In the genomic region with DNA sequence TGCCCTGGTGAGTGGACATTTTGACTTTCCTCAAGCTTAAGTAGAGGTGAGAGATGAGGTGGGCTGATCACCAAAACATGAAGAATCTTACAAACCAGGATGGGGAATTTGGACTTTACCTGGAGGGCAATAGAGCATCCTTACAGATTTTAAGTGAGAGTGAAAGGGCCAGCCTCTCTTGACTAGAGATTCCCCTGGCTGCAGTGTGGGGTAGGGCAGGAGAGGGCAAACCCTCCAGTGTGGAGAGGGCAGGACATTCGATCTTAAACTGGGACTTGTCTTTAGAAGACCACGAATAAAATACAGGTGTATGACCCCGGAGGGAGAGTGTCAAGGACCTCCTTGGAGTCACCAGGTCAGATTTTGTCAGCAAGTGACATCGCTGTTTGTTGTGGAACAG, we compare ENCODE assay signal across 29 cellular contexts.
"Had no signal": no experiment of that assay in that cellular context is flagged by ENCODE, and none has a peak within 500 bp of the region (broad histone marks: within the 10 kb centered on the region; RNA-seq: fewer than 3 reads in every experiment).

No MANE protein-coding gene starts in this region.

- H3K27ac Mint-ChIP-seq: activated naive CD8-positive, alpha-beta T cell; activated T-cell treated with anti-CD3 and anti-CD28 coated beads, Interleukin-2, amount 50 U/mL, for 72 hours; mesothelial cell of epicardium; naive thymus-derived CD4-positive, alpha-beta T cell; progenitor cell of endocrine pancreas; T-helper 2 cell treated with Interferon-gamma antibody and Interleukin-4, amounts not matched to agents 5 μg/mL and 100 μg/mL, for 36 hours had no signal

- H3K9me3 Mint-ChIP-seq: mesothelial cell of epicardium had no signal

- DNase-seq: activated CD4-positive, alpha-beta T cell treated with anti-CD3 and anti-CD28 coated beads for 4 hours; activated CD4-positive, alpha-beta T cell treated with anti-CD3 and anti-CD28 coated beads, Interleukin-2, amount 50 U/mL, for 4 hours; activated naive CD4-positive, alpha-beta T cell treated with Interleukin-2 at 50 U/mL for 16 hours; activated T-cell treated with anti-CD3 and anti-CD28 coated beads for 4 hours; activated T-cell treated with anti-CD3 and anti-CD28 coated beads, Interleukin-2, amount 50 U/mL, for 72 hours; anterior cingulate cortex; cerebellar nuclear complex; colonic mucosa; effector CD8-positive, alpha-beta T cell; erythroblast; foreskin fibroblast; heart left ventricle; hypothalamus; immature natural killer cell; naive thymus-derived CD4-positive, alpha-beta T cell; ovary; stimulated activated CD4-positive, alpha-beta T cell treated with anti-CD3 and anti-CD28 coated beads, Interleukin-12 subunit alpha, Interleukin-12 subunit beta, amount 100 ng/mL, for 4 hours; stimulated activated CD4-positive, alpha-beta T cell treated with anti-CD3 and anti-CD28 coated beads, Interleukin-4, amount 100 ng/mL, for 24 hours; stimulated activated CD8-positive, alpha-beta memory T cell treated with anti-CD3 and anti-CD28 coated beads, Interleukin-4, amount 100 ng/mL, for 48 hours; stimulated activated naive CD4-positive, alpha-beta T cell; T-helper 1 cell had no signal

- ATAC-seq: activated T-cell treated with anti-CD3 and anti-CD28 coated beads, Interleukin-2, amount 50 U/mL, for 72 hours; naive thymus-derived CD4-positive, alpha-beta T cell had no signal

- H3K4me3 ChIP-seq: cardiac muscle cell, colonic mucosa, heart left ventricle, ovary, skin epidermis, suprapubic skin, tibial nerve had no signal

- H3K4me1 Mint-ChIP-seq: immature natural killer cell; naive thymus-derived CD4-positive, alpha-beta T cell had no signal

- H3K36me3 Mint-ChIP-seq: activated naive CD8-positive, alpha-beta T cell; mesothelial cell of epicardium had no signal

- H3K4me3 Mint-ChIP-seq: activated naive CD8-positive, alpha-beta T cell; activated T-cell treated with anti-CD3 and anti-CD28 coated beads, Interleukin-2, amount 50 U/mL, for 72 hours; immature natural killer cell; mesothelial cell of epicardium; naive thymus-derived CD4-positive, alpha-beta T cell; T-helper 2 cell treated with Interferon-gamma antibody and Interleukin-4, amounts not matched to agents 5 μg/mL and 100 μg/mL, for 36 hours had no signal
